ENCODE assay signal across 30 cellular contexts in genomic region chr2:19127616-19128015, GRCh38.
"Had no signal": no experiment of that assay in that cellular context is flagged by ENCODE, and none has a peak within 500 bp of the region (broad histone marks: within the 10 kb centered on the region; RNA-seq: fewer than 3 reads in every experiment).

No MANE protein-coding gene starts in this region.

- ATAC-seq: activated CD8-positive, alpha-beta memory T cell treated with anti-CD3 and anti-CD28 coated beads, Interleukin-2, amount 10 ng/mL, durations not matched to agents 7 days and 5 days; activated naive CD8-positive, alpha-beta T cell treated with anti-CD3 and anti-CD28 coated beads, Interleukin-2, amount 50 U/mL, for 24 hours; Panc1 had no signal

- H3K36me3 Mint-ChIP-seq: activated naive CD4-positive, alpha-beta T cell treated with anti-CD3 and anti-CD28 coated beads, Interleukin-2, amount 10 ng/mL, durations not matched to agents 7 days and 5 days; activated naive CD8-positive, alpha-beta T cell; brain had no signal

- H3K27me3 ChIP-seq: SJCRH30 had no signal

- H3K27me3 Mint-ChIP-seq: activated CD4-positive, alpha-beta memory T cell treated with anti-CD3 and anti-CD28 coated beads, Interleukin-2, amount 10 ng/mL, durations not matched to agents 7 days and 5 days; activated CD8-positive, alpha-beta memory T cell treated with anti-CD3 and anti-CD28 coated beads, Interleukin-2, amount 10 ng/mL, durations not matched to agents 7 days and 5 days; activated naive CD4-positive, alpha-beta T cell treated with anti-CD3 and anti-CD28 coated beads, Interleukin-2, amount 10 ng/mL, durations not matched to agents 7 days and 5 days; activated naive CD8-positive, alpha-beta T cell; activated naive CD8-positive, alpha-beta T cell treated with anti-CD3 and anti-CD28 coated beads, Interleukin-2, amount 50 U/mL, for 24 hours; brain had no signal

- H3K27ac ChIP-seq: SJCRH30, SK-N-MC, WERI-Rb-1 had no signal

- H3K36me3 ChIP-seq: SJCRH30, WERI-Rb-1 had no signal

- H3K27ac Mint-ChIP-seq: activated CD4-positive, alpha-beta memory T cell treated with anti-CD3 and anti-CD28 coated beads, Interleukin-2, amount 10 ng/mL, durations not matched to agents 7 days and 5 days; activated CD8-positive, alpha-beta memory T cell treated with anti-CD3 and anti-CD28 coated beads, Interleukin-2, amount 10 ng/mL, durations not matched to agents 7 days and 5 days; activated naive CD4-positive, alpha-beta T cell treated with anti-CD3 and anti-CD28 coated beads, Interleukin-2, amount 10 ng/mL, durations not matched to agents 7 days and 5 days; activated naive CD8-positive, alpha-beta T cell; activated naive CD8-positive, alpha-beta T cell treated with anti-CD3 and anti-CD28 coated beads, Interleukin-2, amount 50 U/mL, for 24 hours; brain had no signal

- H3K4me1 Mint-ChIP-seq: activated CD4-positive, alpha-beta memory T cell treated with anti-CD3 and anti-CD28 coated beads, Interleukin-2, amount 10 ng/mL, durations not matched to agents 7 days and 5 days; activated naive CD8-positive, alpha-beta T cell treated with anti-CD3 and anti-CD28 coated beads, Interleukin-2, amount 50 U/mL, for 24 hours; brain had no signal

- H3K9me3 ChIP-seq: SJCRH30 had no signal

- DNase-seq: activated CD4-positive, alpha-beta memory T cell treated with anti-CD3 and anti-CD28 coated beads, Interleukin-2, amount 10 ng/mL, durations not matched to agents 7 days and 5 days; activated CD4-positive, alpha-beta T cell treated with anti-CD3 and anti-CD28 coated beads for 1 hour; activated CD4-positive, alpha-beta T cell treated with anti-CD3 and anti-CD28 coated beads for 48 hours; activated CD4-positive, CD25-positive, alpha-beta regulatory T cell; activated CD8-positive, alpha-beta memory T cell treated with anti-CD3 and anti-CD28 coated beads for 24 hours; activated CD8-positive, alpha-beta memory T cell treated with anti-CD3 and anti-CD28 coated beads, Interleukin-2, amount 10 ng/mL, durations not matched to agents 7 days and 5 days; activated CD8-positive, alpha-beta memory T cell treated with anti-CD3 and anti-CD28 coated beads, Interleukin-2, amount 50 U/mL, for 48 hours; activated effector memory CD4-positive, alpha-beta T cell treated with Interleukin-2 at 50 U/mL for 16 hours; activated naive CD4-positive, alpha-beta T cell treated with anti-CD3 and anti-CD28 coated beads, Interleukin-2, amount 10 ng/mL, durations not matched to agents 7 days and 5 days; activated naive CD8-positive, alpha-beta T cell treated with anti-CD3 and anti-CD28 coated beads, Interleukin-2, amount 50 U/mL, for 24 hours; activated T-cell treated with anti-CD3 and anti-CD28 coated beads, Interleukin-2, amount 50 U/mL, for 48 hours; anterior cingulate cortex; caudate nucleus; cerebellar nuclear complex; NCI-H1417 treated with DMSO at 0.1 percent for 48 hours; NCI-H187 treated with DMSO at 0.1 percent for 48 hours; NCI-H2081; NCI-H2227 treated with DMSO at 0.1 percent for 48 hours; NCI-H446; NCI-H510A treated with DMSO at 0.1 percent for 48 hours; NCI-H526 treated with DMSO at 0.1 percent for 48 hours; NCI-H774; SHP77; SJCRH30; T1000; WERI-Rb-1 had no signal

- H3K4me3 ChIP-seq: SJCRH30, SK-N-MC had no signal

- H3K4me3 Mint-ChIP-seq: activated CD4-positive, alpha-beta memory T cell treated with anti-CD3 and anti-CD28 coated beads, Interleukin-2, amount 10 ng/mL, durations not matched to agents 7 days and 5 days; activated CD8-positive, alpha-beta memory T cell treated with anti-CD3 and anti-CD28 coated beads, Interleukin-2, amount 10 ng/mL, durations not matched to agents 7 days and 5 days; activated naive CD4-positive, alpha-beta T cell treated with anti-CD3 and anti-CD28 coated beads, Interleukin-2, amount 10 ng/mL, durations not matched to agents 7 days and 5 days; activated naive CD8-positive, alpha-beta T cell; activated naive CD8-positive, alpha-beta T cell treated with anti-CD3 and anti-CD28 coated beads, Interleukin-2, amount 50 U/mL, for 24 hours; brain had no signal

- H3K9me3 Mint-ChIP-seq: activated CD4-positive, alpha-beta memory T cell treated with anti-CD3 and anti-CD28 coated beads, Interleukin-2, amount 10 ng/mL, durations not matched to agents 7 days and 5 days; activated naive CD8-positive, alpha-beta T cell treated with anti-CD3 and anti-CD28 coated beads, Interleukin-2, amount 50 U/mL, for 24 hours; brain had no signal
